Comparison of ENCODE assay signal across 8 cellular contexts in genomic region chr19:55086730-55087541, GRCh38. TPM values are rescaled to one million over a fixed set of nuclear protein-coding genes. Genes with fewer than 3 reads are reported as not detected.
DNase-seq lines count a peak whose midpoint lies in the region; ATAC-seq and TF ChIP-seq lines count a peak whose summit lies in the region.

No MANE protein-coding gene starts in this region.

- peak; percentile 48 for ATAC-seq in activated naive CD8-positive, alpha-beta T cell treated with anti-CD3 and anti-CD28 coated beads, Interleukin-2, amount 50 U/mL, for 24 hours
- ATAC-seq in GM18505 (IDR thresholded peaks at IDR 0.05; ENCODE audit: unreplicated experiment) = no peak

- TF ChIP-seq CTCF in neural cell (IDR thresholded peaks at IDR 0.05; ENCODE audit: poor library complexity, severe bottlenecking) (no peak), tibial nerve (IDR thresholded peaks at IDR 0.05) (peak in 1 of 5 experiments; percentile 7)

- H3K9me3 Mint-ChIP-seq in activated naive CD8-positive, alpha-beta T cell treated with anti-CD3 and anti-CD28 coated beads, Interleukin-2, amount 50 U/mL, for 24 hours = no peaks in the 10 kb centered on the region

- H3K4me1 ChIP-seq in tibial nerve = peaks cover 0 to 41% (median 18%) of the 10 kb centered on the region in 4 donors

- H3K36me3 Mint-ChIP-seq in activated naive CD8-positive, alpha-beta T cell treated with anti-CD3 and anti-CD28 coated beads, Interleukin-2, amount 50 U/mL, for 24 hours (ENCODE audit: low read depth) = peaks cover 17% of the 10 kb centered on the region

- H3K4me3 ChIP-seq in neural cell (ENCODE audit: low read length) = peak overlapping the region; percentile 90
- peak overlapping the region; percentile 26 to 49 (median 34) for H3K4me3 ChIP-seq in tibial nerve

- H2AFZ ChIP-seq in neural cell (ENCODE audit: low read depth, low read length) = peak overlapping the region; percentile 51

- H3K9me3 ChIP-seq in neural cell (ENCODE audit: low read length) (no peaks in the 10 kb centered on the region), tibial nerve (no peaks in the 10 kb centered on the region)

- H3K27ac Mint-ChIP-seq in activated naive CD8-positive, alpha-beta T cell treated with anti-CD3 and anti-CD28 coated beads, Interleukin-2, amount 50 U/mL, for 24 hours = no peak overlapping the region

- peak overlapping the region; percentile 51 for H3K4me3 Mint-ChIP-seq in activated naive CD8-positive, alpha-beta T cell treated with anti-CD3 and anti-CD28 coated beads, Interleukin-2, amount 50 U/mL, for 24 hours

- H3K4me2 ChIP-seq in neural cell (ENCODE audit: low read length) = peak overlapping the region; percentile 78

- no peaks in the 10 kb centered on the region for H3K9me2 ChIP-seq in neural cell (ENCODE audit: insufficient read depth, low read length)

- H3K4me1 Mint-ChIP-seq in activated naive CD8-positive, alpha-beta T cell treated with anti-CD3 and anti-CD28 coated beads, Interleukin-2, amount 50 U/mL, for 24 hours = peaks cover 24% of the 10 kb centered on the region

- no peaks in the 10 kb centered on the region for H3F3A ChIP-seq in neural cell (ENCODE audit: insufficient read depth, low read length, poor library complexity, severe bottlenecking)

- DNase-seq in GM04503 (ENCODE audit: low read depth) (peak; percentile 63), NCI-H82 (lab: John Stamatoyannopoulos, UW) (peak; percentile 98), glomerular visceral epithelial cell (ENCODE audit: extremely low spot score) (peak; percentile 97), tibial nerve (ENCODE audit: low spot score in 2 of 2) (peak; percentile 80 to 87), SIG-M5 treated with dmso at 0.1 percent for 504 hours (lab: John Stamatoyannopoulos, UW; ENCODE audit: unreplicated experiment) (no peak)
- DNase-seq in activated naive CD8-positive, alpha-beta T cell treated with anti-CD3 and anti-CD28 coated beads, Interleukin-2, amount 50 U/mL, for 24 hours = peak; percentile 68

- peaks cover 61% of the 10 kb centered on the region for H3K27me3 Mint-ChIP-seq in activated naive CD8-positive, alpha-beta T cell treated with anti-CD3 and anti-CD28 coated beads, Interleukin-2, amount 50 U/mL, for 24 hours

- TF ChIP-seq EP300 in neural cell (conservative IDR thresholded peaks at IDR 0.05; ENCODE audit: poor library complexity, severe bottlenecking) (peak; percentile 35), tibial nerve (IDR thresholded peaks at IDR 0.05) (peak in 1 of 2 donors; percentile 48)

- H3K36me3 ChIP-seq in neural cell (ENCODE audit: insufficient read depth, low read length) = no peaks in the 10 kb centered on the region
- peaks cover 0 to 25% (median 11%) of the 10 kb centered on the region in 3 donors for H3K36me3 ChIP-seq in tibial nerve

- H3K9ac ChIP-seq in neural cell (ENCODE audit: low read length) = peak overlapping the region; percentile 78

- H4K20me1 ChIP-seq in neural cell (ENCODE audit: insufficient read depth) = no peaks in the 10 kb centered on the region

- TF ChIP-seq POLR2A in tibial nerve (IDR thresholded peaks at IDR 0.05) = no peak
- no peak for TF ChIP-seq POLR2A in GM18505 (IDR thresholded peaks at IDR 0.05; ENCODE audit: borderline replicate concordance, extremely low read depth, insufficient read depth, insufficient read length)

- 1% methylated on average over 50 to 59 of the region's 74 CpGs for WGBS in tibial nerve, 2 donors

- H3K79me2 ChIP-seq in neural cell (replicated peaks; ENCODE audit: insufficient read depth, low read length) = peaks cover 3% of the 10 kb centered on the region

- peak overlapping the region; percentile 74 for H3K27ac ChIP-seq in neural cell (ENCODE audit: low read length)
- H3K27ac ChIP-seq in tibial nerve = no peak overlapping the region

- H3K27me3 ChIP-seq in neural cell (ENCODE audit: insufficient read depth, low read depth, low read length) (peaks cover 9% of the 10 kb centered on the region), tibial nerve (peaks cover 11 to 63% of the 10 kb centered on the region in 2 donors)

- TF ChIP-seq RAD21 in neural cell (conservative IDR thresholded peaks at IDR 0.05) = no peak

TF ChIP-seq in neural cell, 6 proteins besides CTCF, POLR2A, EP300 and RAD21:
- TF ChIP-seq TAF1 (IDR thresholded peaks at IDR 0.05; ENCODE audit: low read depth) (peak; percentile 64), SMC3 (conservative IDR thresholded peaks at IDR 0.05; ENCODE audit: poor library complexity) (no peak), POLR2AphosphoS5 (IDR thresholded peaks at IDR 0.05) (peak; percentile 80), EZH2 (IDR thresholded peaks at IDR 0.05; ENCODE audit: borderline replicate concordance, insufficient read depth, low read length, poor library complexity, severe bottlenecking) (no peak), MXI1 (conservative IDR thresholded peaks at IDR 0.05; ENCODE audit: poor library complexity, severe bottlenecking) (peak; percentile 76), REST (IDR thresholded peaks at IDR 0.05; ENCODE audit: borderline replicate concordance) (peak; percentile 54)

RNA-seq across cellular contexts. Expression of gene EPS8L1, which starts 11.3 kb away (rescaled TPM):
- 25.5 and 28.0 TPM in 2 replicates for polyA plus RNA-seq in neural cell
- polyA minus RNA-seq in neural cell = 3.2 and 7.8 TPM in 2 replicates
- total RNA-seq in tibial nerve = 1 to 10 TPM in 1 of 4 donors, under 1 TPM in 1, not detected in 2; 0.44 to 1.2 TPM

RNA-seq across cellular contexts. Expression of gene RDH13, which starts 24.0 kb away (rescaled TPM):
- 9.8 and 14.2 TPM in 2 replicates for polyA plus RNA-seq in neural cell
- polyA minus RNA-seq in neural cell = 20.0 and 21.1 TPM in 2 replicates
- 10 to 100 TPM in 2 of 4 donors, 1 to 10 TPM in 2; 6.3 to 25.7 (median 12.7) TPM for total RNA-seq in tibial nerve

RNA-seq across cellular contexts. Expression of gene PPP1R12C, which starts 30.5 kb away (rescaled TPM):
- 109 and 137 TPM in 2 replicates for polyA plus RNA-seq in neural cell
- 35.5 and 35.8 TPM in 2 replicates for polyA minus RNA-seq in neural cell
- total RNA-seq in tibial nerve = 100 to 1,000 TPM; 113 to 270 (median 180) TPM

RNA-seq across cellular contexts. Expression of gene GP6, which starts 48.9 kb away (rescaled TPM):
- 0.31 TPM in 1 of 2 replicates, not detected in the other for polyA plus RNA-seq in neural cell
- not detected in 2 replicates for polyA minus RNA-seq in neural cell
- total RNA-seq in tibial nerve = 1 to 10 TPM in 1 of 4 donors, not detected in 3; 1.5 TPM
